ENCODE assay signal across 11 cellular contexts in the genomic region with DNA sequence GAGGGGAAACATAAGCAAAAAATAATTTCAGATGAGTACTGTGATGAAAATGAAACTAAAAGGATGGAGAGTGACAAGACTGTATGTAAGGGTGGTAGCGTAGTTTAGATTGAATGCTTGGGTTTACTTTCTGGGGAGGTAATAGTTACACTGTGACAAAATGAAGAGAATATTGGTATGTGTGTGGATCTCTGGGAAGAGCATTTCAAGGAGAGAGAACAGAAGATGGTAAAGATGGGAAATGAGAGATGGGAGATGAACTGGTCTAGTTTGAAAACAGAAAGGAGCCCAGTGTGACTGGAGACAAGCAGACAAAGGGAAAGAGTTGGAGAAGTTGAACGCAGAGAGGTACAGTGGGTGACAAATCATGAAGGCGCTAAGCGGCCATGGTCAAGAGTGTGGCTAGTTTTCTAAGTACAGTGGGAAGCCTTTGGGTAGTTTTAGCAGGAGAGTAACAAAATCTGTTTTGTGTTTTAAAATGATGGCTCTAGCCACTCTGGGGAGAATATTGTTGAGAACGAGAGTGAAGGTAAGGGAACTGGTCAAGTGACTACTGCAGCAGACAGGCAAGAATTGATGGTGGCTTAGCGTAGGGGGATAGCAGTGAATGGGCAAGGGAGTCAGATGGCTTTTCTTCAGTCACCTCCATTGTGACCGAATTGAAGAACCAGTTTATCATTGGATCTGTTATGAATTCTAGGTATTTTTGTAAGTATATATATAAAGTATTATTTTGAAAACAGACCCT. TPM values are rescaled to one million over a fixed set of nuclear protein-coding genes. Genes with fewer than 3 reads are reported as not detected.
DNase-seq lines count a peak whose midpoint lies in the region; ATAC-seq lines count a peak whose summit lies in the region.
"Had no signal": no experiment of that assay in that cellular context is flagged by ENCODE, and none has a peak within 500 bp of the region (broad histone marks: within the 10 kb centered on the region; RNA-seq: fewer than 3 reads in every experiment).

No MANE protein-coding gene starts in this region.

- H3K9me3 ChIP-seq in mononuclear cell (ENCODE audit: low read depth, low read length), result no peaks in the 10 kb centered on the region

- H3K27me3 ChIP-seq in mononuclear cell (ENCODE audit: insufficient read depth, low read length), result no peaks in the 10 kb centered on the region

- ATAC-seq in GM18520 (IDR thresholded peaks at IDR 0.05; ENCODE audit: unreplicated experiment), result peak; percentile 35
- peak; percentile 62 for ATAC-seq in GM21526 (IDR thresholded peaks at IDR 0.05; ENCODE audit: low FRiP score, unreplicated experiment)
- ATAC-seq in HG03342 (IDR thresholded peaks at IDR 0.05; ENCODE audit: unreplicated experiment), result peak; percentile 58

- peak overlapping the region; percentile 14 for H3K4me3 ChIP-seq in mononuclear cell (ENCODE audit: low read length)

- DNase-seq in DMS 273 (lab: John Stamatoyannopoulos, UW; ENCODE audit: unreplicated experiment) (no peak), NCI-H187 (lab: John Stamatoyannopoulos, UW) (no peak), NOMO-1 treated with dmso at 0.1 percent for 144 hours (lab: John Stamatoyannopoulos, UW; ENCODE audit: unreplicated experiment) (no peak), NCI-H1436 treated with DMSO at 0.1 percent for 48 hours (lab: John Stamatoyannopoulos, UW) (no peak)
- DNase-seq: cerebellar nuclear complex, NCI-H1105, SHP77 treated with DMSO at 0.1 percent for 48 hours had no signal

- no peaks in the 10 kb centered on the region for H3K4me1 ChIP-seq in mononuclear cell (ENCODE audit: insufficient read depth, low read length)

RNA-seq across cellular contexts. Expression of a gene that starts 22.6 kb away (rescaled TPM):
- total RNA-seq in mononuclear cell, result 53.5 TPM
